ENCODE assay signal across 8 cellular contexts in the genomic region with DNA sequence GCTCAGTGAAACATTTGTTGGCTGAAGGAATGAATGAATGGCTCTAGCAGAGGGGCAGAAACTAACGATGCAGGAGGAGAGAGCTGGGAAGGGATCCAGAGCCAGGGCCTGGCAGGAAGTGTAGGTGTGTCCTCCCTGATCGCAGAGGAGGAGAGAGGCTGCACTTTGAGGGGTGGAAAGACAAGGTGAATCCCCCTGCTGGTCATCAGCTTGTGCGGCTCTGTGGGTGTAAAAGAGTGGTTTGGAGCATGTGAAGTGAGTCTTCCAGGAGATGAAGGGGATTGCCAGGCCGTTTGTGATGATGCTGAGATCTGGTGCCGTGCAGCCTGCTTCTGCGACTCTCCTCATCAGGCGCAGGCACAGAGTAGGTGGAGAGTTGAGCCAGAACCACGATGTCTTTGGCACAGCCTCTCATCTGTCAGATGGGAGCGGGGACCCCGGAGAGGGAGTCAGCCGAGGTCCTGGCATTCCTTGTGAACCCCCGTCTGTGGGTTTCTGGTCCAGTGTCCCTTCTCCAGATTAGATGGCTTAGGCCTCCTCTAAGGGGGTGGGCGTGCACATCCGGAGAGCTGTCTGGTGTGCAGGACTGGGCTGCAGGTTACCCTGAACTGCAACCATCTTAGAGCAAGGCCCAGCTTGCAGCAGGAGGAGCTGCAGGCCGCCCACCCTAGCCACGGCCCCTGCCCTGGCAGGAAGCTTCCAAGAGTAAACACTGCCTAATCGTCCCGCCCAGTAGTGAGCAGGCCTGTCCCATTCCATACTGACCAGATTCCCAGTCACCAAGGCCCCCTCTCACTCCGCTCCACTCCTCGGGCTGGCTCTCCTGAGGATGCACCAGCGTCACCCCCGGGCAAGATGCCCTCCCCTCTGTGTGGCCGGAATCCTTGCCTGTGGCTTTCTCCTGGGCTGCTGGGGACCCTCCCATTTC. TPM values are rescaled to one million over a fixed set of nuclear protein-coding genes. Genes with fewer than 3 reads are reported as not detected.
DNase-seq lines count a peak whose midpoint lies in the region; ATAC-seq and TF ChIP-seq lines count a peak whose summit lies in the region.

Gene ADAMTS13, plus strand, starts transcription at position 753 of the 928 bp plus-strand sequence. Its CDS starts 77 bp downstream, at position 830.

- ATAC-seq in activated naive CD4-positive, alpha-beta T cell treated with anti-CD3 and anti-CD28 coated beads, Interleukin-2, amount 50 U/mL, for 72 hours: peak; percentile 35 to 66
- peak; percentile 67 to 74 for ATAC-seq in natural killer cell treated with Interleukin-12 subunit alpha and Interleukin-12 subunit beta and Interleukin-15 and Interleukin-18, amount 100 ng/mL, for 72 hours

- peaks cover 0 to 10% of the 10 kb centered on the region in 2 experiments; a peak in 1 of 3 replicates for H3K36me3 ChIP-seq in HEK293 (ENCODE audit: control insufficient read depth in 2 of 2, insufficient read depth in 1 of 2, low read length in 2 of 2)

- no peaks in the 10 kb centered on the region for H3K4me1 ChIP-seq in HEK293 (ENCODE audit: control insufficient read depth, insufficient read depth, low read length)

- H3K9me3 ChIP-seq in HEK293 (ENCODE audit: control insufficient read depth, insufficient read depth, low read depth, low read length): no peaks in the 10 kb centered on the region

- H3K36me3 Mint-ChIP-seq in activated naive CD4-positive, alpha-beta T cell treated with anti-CD3 and anti-CD28 coated beads, Interleukin-2, amount 50 U/mL, for 72 hours: peaks cover 15 to 17% of the 10 kb centered on the region in 2 donors
- no peaks in the 10 kb centered on the region for H3K36me3 Mint-ChIP-seq in natural killer cell treated with Interleukin-12 subunit alpha and Interleukin-12 subunit beta and Interleukin-15 and Interleukin-18, amount 100 ng/mL, for 72 hours

- H3K27ac Mint-ChIP-seq in activated naive CD4-positive, alpha-beta T cell treated with anti-CD3 and anti-CD28 coated beads, Interleukin-2, amount 50 U/mL, for 72 hours: peak within 1 kb of the TSS; percentile 40 to 76
- peak within 1 kb of the TSS; percentile 29 to 53 for H3K27ac Mint-ChIP-seq in natural killer cell treated with Interleukin-12 subunit alpha and Interleukin-12 subunit beta and Interleukin-15 and Interleukin-18, amount 100 ng/mL, for 72 hours

- H3K4me3 Mint-ChIP-seq in natural killer cell treated with Interleukin-12 subunit alpha and Interleukin-12 subunit beta and Interleukin-15 and Interleukin-18, amount 100 ng/mL, for 72 hours: peak within 1 kb of the TSS; percentile 54

- peak; percentile 78 for DNase-seq in ELF-1 (ENCODE audit: low read depth, low spot score)
- DNase-seq in activated naive CD4-positive, alpha-beta T cell treated with anti-CD3 and anti-CD28 coated beads, Interleukin-2, amount 50 U/mL, for 72 hours (ENCODE audit: low spot score in 2 of 2): peak; percentile 30 to 62
- peak; percentile 86 for DNase-seq in natural killer cell treated with Interleukin-12 subunit alpha and Interleukin-12 subunit beta and Interleukin-15 and Interleukin-18, amount 100 ng/mL, for 72 hours (ENCODE audit: low spot score)
- DNase-seq in NCI-H2227 (lab: John Stamatoyannopoulos, UW; ENCODE audit: unreplicated experiment): no peak
- DNase-seq in effector CD8-positive, alpha-beta T cell (lab: John Stamatoyannopoulos, UW): no peak
- DNase-seq in coronary artery (ENCODE audit: low spot score): no peak
- no peak for DNase-seq in putamen (ENCODE audit: low spot score)

- H3K27me3 Mint-ChIP-seq in natural killer cell treated with Interleukin-12 subunit alpha and Interleukin-12 subunit beta and Interleukin-15 and Interleukin-18, amount 100 ng/mL, for 72 hours: peaks cover 0 to 2% of the 10 kb centered on the region in 2 donors

- TF ChIP-seq CTCF in HEK293 (tag by site-specific recombination; IDR thresholded peaks at IDR 0.05) (peak; percentile 50), coronary artery (IDR thresholded peaks at IDR 0.05) (no peak)

- POLR2A ChIA-PET in HEK293 (lab: Yijun Ruan, JAX): interaction anchor here (1.9 kb wide), 1 partner anchor 38 kb away, joined by 8 read pairs; the partner anchor contains the start of gene CACFD1

- no peak within 1 kb of the TSS for H3K27ac ChIP-seq in HEK293 (ENCODE audit: extremely low read depth, low read depth, low read length)
- no peak within 1 kb of the TSS for H3K27ac ChIP-seq in coronary artery

- no peaks in the 10 kb centered on the region for H3K9me3 Mint-ChIP-seq in activated naive CD4-positive, alpha-beta T cell treated with anti-CD3 and anti-CD28 coated beads, Interleukin-2, amount 50 U/mL, for 72 hours
- H3K9me3 Mint-ChIP-seq in natural killer cell treated with Interleukin-12 subunit alpha and Interleukin-12 subunit beta and Interleukin-15 and Interleukin-18, amount 100 ng/mL, for 72 hours: peaks cover 4% of the 10 kb centered on the region

- H3K4me1 Mint-ChIP-seq in natural killer cell treated with Interleukin-12 subunit alpha and Interleukin-12 subunit beta and Interleukin-15 and Interleukin-18, amount 100 ng/mL, for 72 hours (ENCODE audit: low read depth in 2 of 2): peaks cover 30 to 32% of the 10 kb centered on the region in 2 donors

- H3K4me3 ChIP-seq in HEK293 (ENCODE audit: low read depth, low read length) (no peak within 1 kb of the TSS), coronary artery (no peak within 1 kb of the TSS)

- CTCF ChIA-PET in HEK293 (lab: Yijun Ruan, JAX): interaction anchor here (0.6 to 1.2 kb wide), 5 partner anchors 36 to 240 kb away, joined by 3 to 5 read pairs (median 3); no protein-coding TSS in a partner anchor

TF ChIP-seq in HEK293, 187 proteins besides CTCF, POLR2A, EP300 and RAD21 (continues in another document):
- TF ChIP-seq PRDM10 (tag by site-specific recombination; IDR thresholded peaks at IDR 0.05): peak; percentile 43; the same call in 1 of the 2 replicates
- TF ChIP-seq ZNF335 (tag by site-specific recombination; conservative IDR thresholded peaks at IDR 0.05): 0 out of 2 replicates have a peak, but pooled peaks have one; percentile 31
- no peak for TF ChIP-seq ZBTB44 (tag by site-specific recombination; IDR thresholded peaks at IDR 0.05)
- no peak for TF ChIP-seq ZNF114 (tag by site-specific recombination; IDR thresholded peaks at IDR 0.05)
- peak; percentile 79; the same call in 1 of the 2 replicates for TF ChIP-seq ZBTB17 (tag by site-specific recombination; IDR thresholded peaks at IDR 0.05)
- TF ChIP-seq ZFHX2 (tag by site-specific recombination; conservative IDR thresholded peaks at IDR 0.05): peak; percentile 82
- TF ChIP-seq GLIS1 (tag by site-specific recombination; IDR thresholded peaks at IDR 0.05): no peak

RNA-seq across cellular contexts. Expression of gene ADAMTS13, which starts in this region (rescaled TPM):
- total RNA-seq in activated naive CD4-positive, alpha-beta T cell treated with anti-CD3 and anti-CD28 coated beads, Interleukin-2, amount 50 U/mL, for 72 hours: 1 to 10 TPM; 2.6 to 5.4 TPM
- 1 to 10 TPM in 1 of 2 donors, under 1 TPM in 1; 0.67 to 1.1 TPM for total RNA-seq in natural killer cell treated with Interleukin-12 subunit alpha and Interleukin-12 subunit beta and Interleukin-15 and Interleukin-18, amount 100 ng/mL, for 72 hours

Comparison
In these comparisons a context has a peak if more than half of its experiments do, and no peak if none do; other contexts are left out.
1. DNase-seq: peak in ELF-1 (single experiment), activated naive CD4-positive, alpha-beta T cell treated with anti-CD3 and anti-CD28 coated beads, Interleukin-2, amount 50 U/mL, for 72 hours (2 of 2) and natural killer cell treated with Interleukin-12 subunit alpha and Interleukin-12 subunit beta and Interleukin-15 and Interleukin-18, amount 100 ng/mL, for 72 hours (single experiment); none in NCI-H2227 (single experiment), effector CD8-positive, alpha-beta T cell (single experiment), coronary artery (single experiment) and putamen (single experiment).